In the genomic region with DNA sequence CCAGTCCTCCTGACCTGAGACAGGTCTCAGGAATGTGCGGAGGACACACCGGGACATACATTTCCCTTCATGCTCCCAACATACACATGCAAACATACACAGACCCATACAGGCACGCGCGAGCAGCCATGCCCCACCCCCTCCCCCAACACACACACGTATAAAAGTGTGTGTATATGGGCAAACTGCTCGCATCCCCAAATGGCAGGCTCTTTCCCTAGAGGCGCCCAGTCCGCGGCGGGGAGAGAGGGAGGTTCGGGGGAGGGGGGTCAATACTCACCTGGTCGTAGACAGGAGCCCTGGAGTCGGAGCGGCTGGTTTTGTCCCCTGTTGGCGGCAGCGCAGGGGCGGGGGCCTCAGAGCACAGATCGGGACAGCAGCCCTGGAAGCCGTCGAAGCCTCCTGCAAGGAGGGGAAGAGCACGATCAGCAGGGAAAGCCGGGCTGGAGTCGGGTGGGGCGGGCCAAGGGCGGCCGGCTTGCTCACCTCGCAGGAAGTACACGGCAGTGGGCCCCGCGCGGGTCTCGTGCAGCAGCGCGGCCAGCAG, we compare ENCODE assay signal across 8 cellular contexts. TPM values are rescaled to one million over a fixed set of nuclear protein-coding genes. Genes with fewer than 3 reads are reported as not detected.
DNase-seq lines count a peak whose midpoint lies in the region; ATAC-seq and TF ChIP-seq lines count a peak whose summit lies in the region.

No MANE protein-coding gene starts in this region.

- H3K27me3 ChIP-seq in stomach smooth muscle (ENCODE audit: control insufficient read depth in 1 of 2, insufficient read depth in 2 of 2, low read length in 2 of 2) = no peaks in the 10 kb centered on the region
- H3K27me3 ChIP-seq in SK-N-SH (ENCODE audit: insufficient read depth) = no peaks in the 10 kb centered on the region

- H3F3A ChIP-seq in SK-N-SH (replicated peaks; ENCODE audit: insufficient read depth) = peaks cover 29% of the 10 kb centered on the region

- no peaks in the 10 kb centered on the region for H3K9me2 ChIP-seq in SK-N-SH

- intact Hi-C loops in lower leg skin (cut with DNase I; ENCODE audit: low total_unique reads) = no loop called here

- no peak for TF ChIP-seq CTCF in lower leg skin (IDR thresholded peaks at IDR 0.05)
- no peak for TF ChIP-seq CTCF in SK-N-SH (IDR thresholded peaks at IDR 0.05)

- H3K36me3 ChIP-seq in stomach smooth muscle (ENCODE audit: control insufficient read depth in 2 of 2, insufficient read depth in 2 of 2, low read length in 2 of 2) (no peaks in the 10 kb centered on the region), SK-N-SH (replicated peaks in 1 of 2; ENCODE audit: control insufficient read depth in 1 of 2, insufficient read depth in 2 of 2, low read length in 1 of 2) (no peaks in the 10 kb centered on the region)

- TF ChIP-seq EP300 in SK-N-SH (IDR thresholded peaks at IDR 0.05; ENCODE audit: borderline replicate concordance in 1 of 2, low read depth in 1 of 2, low read length in 1 of 2) = no peak

- H3K27ac ChIP-seq in stomach smooth muscle (ENCODE audit: low read length) (no peak overlapping the region), SK-N-SH (ENCODE audit: low read depth in 2 of 2, low read length in 1 of 2) (no peak overlapping the region; a peak in 1 of 4 replicates)

- H3K27ac Mint-ChIP-seq in activated naive CD8-positive, alpha-beta T cell treated with anti-CD3 and anti-CD28 coated beads for 36 hours = peak overlapping the region; percentile 97

- H3K4me3 ChIP-seq in lower leg skin (ENCODE audit: low read depth, poor library complexity, severe bottlenecking) (peak overlapping the region; percentile 35), stomach smooth muscle (ENCODE audit: low read length in 2 of 2) (peak overlapping the region; percentile 32 to 76), SK-N-SH (ENCODE audit: low read depth in 2 of 2, low read length in 1 of 2) (no peak overlapping the region)

- H3K4me2 ChIP-seq in SK-N-SH = no peak overlapping the region

- H2AFZ ChIP-seq in SK-N-SH (ENCODE audit: low read depth) = no peak overlapping the region

- POLR2A ChIA-PET in SK-N-SH (lab: Yijun Ruan, JAX) = no interaction called here

- peak overlapping the region; percentile 96 for H3K4me3 Mint-ChIP-seq in activated naive CD8-positive, alpha-beta T cell treated with anti-CD3 and anti-CD28 coated beads for 36 hours

- H4K20me1 ChIP-seq in SK-N-SH (ENCODE audit: insufficient read depth) = no peaks in the 10 kb centered on the region

- no peak for TF ChIP-seq RAD21 in SK-N-SH (IDR thresholded peaks at IDR 0.05; ENCODE audit: low read length)

- H3K36me3 Mint-ChIP-seq in activated naive CD8-positive, alpha-beta T cell treated with anti-CD3 and anti-CD28 coated beads for 36 hours = peaks cover 32% of the 10 kb centered on the region

- ATAC-seq in GM19023 (IDR thresholded peaks at IDR 0.05; ENCODE audit: unreplicated experiment) = peak; percentile 0

- peaks cover 7% of the 10 kb centered on the region for H3K27me3 Mint-ChIP-seq in activated naive CD8-positive, alpha-beta T cell treated with anti-CD3 and anti-CD28 coated beads for 36 hours

- CTCF ChIA-PET in SK-N-SH (lab: Yijun Ruan, JAX) = interaction anchor here (4.0 to 4.3 kb wide), 2 partner anchors 28 to 30 kb away, joined by 18 to 35 read pairs; partner anchors contain the start of gene ADRA2B

- peaks cover 12% of the 10 kb centered on the region; the same call in 1 of the 2 replicates for H3K79me2 ChIP-seq in SK-N-SH (ENCODE audit: insufficient read depth)

- H3K4me1 Mint-ChIP-seq in activated naive CD8-positive, alpha-beta T cell treated with anti-CD3 and anti-CD28 coated beads for 36 hours = peaks cover 59% of the 10 kb centered on the region

- peak; percentile 58 to 76 for DNase-seq in NCI-H526 (lab: John Stamatoyannopoulos, UW)
- peak; percentile 57 for DNase-seq in activated naive CD8-positive, alpha-beta T cell treated with anti-CD3 and anti-CD28 coated beads for 36 hours
- no peak for DNase-seq in lower leg skin (ENCODE audit: low spot score in 2 of 2)
- no peak for DNase-seq in NCI-H2029 treated with DMSO at 0.1 percent for 48 hours (lab: John Stamatoyannopoulos, UW)
- DNase-seq in GOT3 (lab: John Stamatoyannopoulos, UW) = no peak
- DNase-seq in SK-N-SH = no peak

- H3K9ac ChIP-seq in stomach smooth muscle (ENCODE audit: low read length in 2 of 2) (no peak overlapping the region), SK-N-SH (no peak overlapping the region)

- no peak for TF ChIP-seq POLR2A in lower leg skin (IDR thresholded peaks at IDR 0.05)

- H3K9me3 ChIP-seq in stomach smooth muscle (ENCODE audit: control insufficient read depth in 2 of 2, low read length in 2 of 2) = no peaks in the 10 kb centered on the region
- no peaks in the 10 kb centered on the region for H3K9me3 ChIP-seq in SK-N-SH

- WGBS in lower leg skin, 2 donors = 12 to 14% methylated on average over 23 to 27 of the region's 35 CpGs
- 91% methylated on average over 24 of the region's 35 CpGs for WGBS in SK-N-SH (ENCODE audit: low lambda C conversion rate)

- no peaks in the 10 kb centered on the region for H3K9me3 Mint-ChIP-seq in activated naive CD8-positive, alpha-beta T cell treated with anti-CD3 and anti-CD28 coated beads for 36 hours

- peaks cover 20% of the 10 kb centered on the region for H3K4me1 ChIP-seq in stomach smooth muscle (ENCODE audit: control insufficient read depth, insufficient read depth, low read length)
- H3K4me1 ChIP-seq in SK-N-SH (ENCODE audit: control insufficient read depth in 1 of 2, insufficient read depth in 2 of 2, low read depth in 1 of 2, low read length in 1 of 2) = peaks cover 33 to 58% of the 10 kb centered on the region in 2 experiments

TF ChIP-seq in SK-N-SH, 30 proteins besides CTCF, POLR2A, EP300 and RAD21 (continues in another document):
- no peak for TF ChIP-seq TCF12 (IDR thresholded peaks at IDR 0.05)
- no peak for TF ChIP-seq YY1 (IDR thresholded peaks at IDR 0.05; ENCODE audit: low read depth)
- TF ChIP-seq FOXM1 (IDR thresholded peaks at IDR 0.05; ENCODE audit: low read depth) = no peak
- no peak for TF ChIP-seq EZH2phosphoT487 (IDR thresholded peaks at IDR 0.05; ENCODE audit: borderline replicate concordance, low read depth)
- no peak for TF ChIP-seq MEF2A (IDR thresholded peaks at IDR 0.05; ENCODE audit: borderline replicate concordance, low read depth)
- no peak for TF ChIP-seq USF2 (IDR thresholded peaks at IDR 0.05; ENCODE audit: borderline replicate concordance, low read depth, low read length)
- TF ChIP-seq TEAD4 (IDR thresholded peaks at IDR 0.05; ENCODE audit: borderline replicate concordance, insufficient read depth) = no peak
- TF ChIP-seq MAX (IDR thresholded peaks at IDR 0.05; ENCODE audit: low read depth) = no peak
- TF ChIP-seq GATA2 (CRISPR knock-in tag; IDR thresholded peaks at IDR 0.05) = no peak
- TF ChIP-seq, protein P1, sequence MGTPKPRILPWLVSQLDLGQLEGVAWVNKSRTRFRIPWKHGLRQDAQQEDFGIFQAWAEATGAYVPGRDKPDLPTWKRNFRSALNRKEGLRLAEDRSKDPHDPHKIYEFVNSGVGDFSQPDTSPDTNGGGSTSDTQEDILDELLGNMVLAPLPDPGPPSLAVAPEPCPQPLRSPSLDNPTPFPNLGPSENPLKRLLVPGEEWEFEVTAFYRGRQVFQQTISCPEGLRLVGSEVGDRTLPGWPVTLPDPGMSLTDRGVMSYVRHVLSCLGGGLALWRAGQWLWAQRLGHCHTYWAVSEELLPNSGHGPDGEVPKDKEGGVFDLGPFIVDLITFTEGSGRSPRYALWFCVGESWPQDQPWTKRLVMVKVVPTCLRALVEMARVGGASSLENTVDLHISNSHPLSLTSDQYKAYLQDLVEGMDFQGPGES (IDR thresholded peaks at IDR 0.05; ENCODE audit: low read depth, low read length) = no peak
- no peak for TF ChIP-seq ELF1 (IDR thresholded peaks at IDR 0.05)

RNA-seq across cellular contexts. Expression of gene DUSP2, which starts 0.7 kb away (rescaled TPM):
- 100 to 1,000 TPM; 274 to 279 TPM for total RNA-seq in activated naive CD8-positive, alpha-beta T cell treated with anti-CD3 and anti-CD28 coated beads for 36 hours
- 10 to 100 TPM; 39.3 to 57.0 (median 48.8) TPM for total RNA-seq in lower leg skin
- polyA plus RNA-seq in SK-N-SH (2012; rRNA removed) = 0.79 and 1.2 TPM in 2 replicates
- polyA plus RNA-seq in SK-N-SH (2012; cell fraction: cytosol; rRNA removed) = 0.14 and 0.38 TPM in 2 replicates
- 6.4 and 7.5 TPM in 2 replicates for polyA plus RNA-seq in SK-N-SH (2012; cell fraction: nucleus; rRNA removed)

RNA-seq across cellular contexts. Expression of gene ASTL, which starts 6.3 kb away (rescaled TPM):
- 10 to 100 TPM; 22.1 to 23.3 TPM for total RNA-seq in activated naive CD8-positive, alpha-beta T cell treated with anti-CD3 and anti-CD28 coated beads for 36 hours
- total RNA-seq in lower leg skin = 1 to 10 TPM in 1 of 4 donors, under 1 TPM in 2, not detected in 1; 0.20 to 1.8 (median 0.63) TPM
- polyA plus RNA-seq in SK-N-SH (2012; rRNA removed) = not detected in 2 replicates
- not detected in 2 replicates for polyA plus RNA-seq in SK-N-SH (2012; cell fraction: cytosol; rRNA removed)
- polyA plus RNA-seq in SK-N-SH (2012; cell fraction: nucleus; rRNA removed) = not detected in 2 replicates

RNA-seq across cellular contexts. Expression of gene ADRA2B, which starts 28.2 kb away (rescaled TPM):
- under 1 TPM; 0.29 to 0.30 TPM for total RNA-seq in activated naive CD8-positive, alpha-beta T cell treated with anti-CD3 and anti-CD28 coated beads for 36 hours
- total RNA-seq in lower leg skin = 1 to 10 TPM in 1 of 4 donors, under 1 TPM in 3; 0.42 to 2.4 (median 0.97) TPM
- polyA plus RNA-seq in SK-N-SH (2012; rRNA removed) = not detected in 2 replicates
- not detected in 2 replicates for polyA plus RNA-seq in SK-N-SH (2012; cell fraction: cytosol; rRNA removed)
- 0.06 and 0.15 TPM in 2 replicates for polyA plus RNA-seq in SK-N-SH (2012; cell fraction: nucleus; rRNA removed)

Comparison
In these comparisons a context has a peak if more than half of its experiments do, and no peak if none do; other contexts are left out.
1. DNase-seq: peak in NCI-H526 (2 of 2) and activated naive CD8-positive, alpha-beta T cell treated with anti-CD3 and anti-CD28 coated beads for 36 hours (single experiment); none in lower leg skin (0 of 2), NCI-H2029 treated with DMSO at 0.1 percent for 48 hours (single experiment), GOT3 (single experiment) and SK-N-SH (single experiment).
2. H3K4me3 ChIP-seq: peak in lower leg skin (single experiment) and stomach smooth muscle (2 of 2); none in SK-N-SH (0 of 2).
3. RNA of gene DUSP2, which starts 0.7 kb away (total RNA-seq): 274 to 279 TPM in activated naive CD8-positive, alpha-beta T cell treated with anti-CD3 and anti-CD28 coated beads for 36 hours; 39.3 to 57.0 TPM in lower leg skin; every median in the first group is over 4 times any median in the second.
4. RNA of gene ASTL, which starts 6.3 kb away (total RNA-seq): 22.1 to 23.3 TPM in activated naive CD8-positive, alpha-beta T cell treated with anti-CD3 and anti-CD28 coated beads for 36 hours; 0.20 to 1.8 TPM in lower leg skin; every median in the first group is over 4 times any median in the second.